In the genomic region with DNA sequence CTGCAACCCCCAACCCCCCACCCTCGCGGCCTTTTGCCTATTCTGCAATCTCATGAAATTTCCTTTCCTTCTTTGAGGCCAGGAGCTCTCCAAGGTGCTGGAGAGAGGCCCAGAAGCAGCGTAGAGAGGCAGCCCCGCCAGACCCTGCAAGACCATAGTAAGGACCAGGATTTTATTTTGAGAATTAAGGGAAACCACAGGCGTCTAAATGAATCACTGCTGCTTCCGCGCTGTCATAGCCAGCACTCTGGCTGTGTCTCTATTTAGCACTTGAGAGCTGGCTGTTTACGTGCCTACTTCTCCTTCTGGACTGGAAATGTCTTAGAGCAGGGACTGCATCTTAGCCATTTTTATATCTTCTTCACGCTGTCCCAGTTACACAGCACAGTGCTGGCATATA, we compare ENCODE assay signal across 12 cellular contexts. TPM values are rescaled to one million over a fixed set of nuclear protein-coding genes. Genes with fewer than 3 reads are reported as not detected.
DNase-seq lines count a peak whose midpoint lies in the region; ATAC-seq and TF ChIP-seq lines count a peak whose summit lies in the region.
"Had no signal": no experiment of that assay in that cellular context is flagged by ENCODE, and none has a peak within 500 bp of the region (broad histone marks: within the 10 kb centered on the region; RNA-seq: fewer than 3 reads in every experiment).

No MANE protein-coding gene starts in this region.

- peaks cover 2 to 4% of the 10 kb centered on the region in 2 experiments; a peak in 3 of 4 replicates for H3K4me1 Mint-ChIP-seq in H9
- H3K4me1 Mint-ChIP-seq in WTC11: no peaks in the 10 kb centered on the region

- no peak overlapping the region for H4K5ac ChIP-seq in H9 (ENCODE audit: insufficient read length, low read depth, low read length)

- H3K9me3 Mint-ChIP-seq in H9 (no peaks in the 10 kb centered on the region), WTC11 (peaks cover 55% of the 10 kb centered on the region)

- H3K4ac ChIP-seq in H9 (ENCODE audit: low read depth, low read length): no peak overlapping the region

- POLR2A ChIA-PET in WTC11 (lab: Charles Lee): interaction anchor here (0.6 kb wide), 2 partner anchors 145 to 176 kb away, joined by 3 to 12 read pairs; no protein-coding TSS in a partner anchor

- H3K36me3 Mint-ChIP-seq in H9 (ENCODE audit: insufficient read depth in 1 of 3, low read depth in 3 of 3): no peaks in the 10 kb centered on the region
- H3K36me3 Mint-ChIP-seq in WTC11: peaks cover 13% of the 10 kb centered on the region

- no peak overlapping the region for H3K23ac ChIP-seq in H9 (ENCODE audit: insufficient read length, low read depth, low read length)

- no peak overlapping the region for H3K4me3 Mint-ChIP-seq in H9
- no peak overlapping the region for H3K4me3 Mint-ChIP-seq in WTC11

- H2BK20ac ChIP-seq in H9 (ENCODE audit: low read depth, low read length, poor library complexity, severe bottlenecking): no peak overlapping the region

- no peaks in the 10 kb centered on the region for H3K27me3 ChIP-seq in H9 (ENCODE audit: insufficient read depth, low read length)
- H3K27me3 ChIP-seq: gastrocnemius medialis had no signal

- no peak overlapping the region for H2BK120ac ChIP-seq in H9 (ENCODE audit: low read depth, low read length, poor library complexity, severe bottlenecking)

- H3K79me1 ChIP-seq in H9 (ENCODE audit: insufficient read depth, low read depth, low read length, poor library complexity, severe bottlenecking): no peaks in the 10 kb centered on the region

- no peaks in the 10 kb centered on the region for H3K23me2 ChIP-seq in H9 (ENCODE audit: insufficient read length, low read depth, low read length, poor library complexity, severe bottlenecking)

- H3K56ac ChIP-seq in H9 (ENCODE audit: insufficient read length, low read depth, low read length): no peak overlapping the region

- H2AK5ac ChIP-seq in H9 (ENCODE audit: insufficient read length, low read length): no peak overlapping the region

- no peak overlapping the region for H2BK12ac ChIP-seq in H9 (ENCODE audit: insufficient read length, low read depth, low read length)

- H3K14ac ChIP-seq in H9 (ENCODE audit: insufficient read depth, low read length): no peak overlapping the region

- H3K27me3 Mint-ChIP-seq in H9 (ENCODE audit: low read depth) (peaks cover 3% of the 10 kb centered on the region), WTC11 (ENCODE audit: low read depth) (no peaks in the 10 kb centered on the region; the same call in none of the 2 replicates)

- no CpG with 5 or more reads among the region's 9 CpGs for WGBS in H9 (ENCODE audit: extremely low coverage, insufficient read length, low lambda C conversion rate)

- TF ChIP-seq CTCF in H9 (conservative IDR thresholded peaks at IDR 0.05) (no peak), WTC11 (IDR thresholded peaks at IDR 0.05) (no peak)

- no peak overlapping the region for H3K9ac ChIP-seq in H9 (ENCODE audit: extremely low read depth, insufficient read length, low read length)

- peak; percentile 36; the same call in 1 of the 2 replicates for ATAC-seq in WTC11
- peak; percentile 27 for ATAC-seq in left colon
- ATAC-seq: gastrocnemius medialis had no signal

- H3K4me1 ChIP-seq in H9 (ENCODE audit: insufficient read depth, low read length): no peaks in the 10 kb centered on the region
- H3K4me1 ChIP-seq: gastrocnemius medialis had no signal

- DNase-seq in Ammon's horn (ENCODE audit: low spot score) (peak; percentile 35), H9 (peak; percentile 71), WTC11 (ENCODE audit: low spot score) (peak; percentile 45), left colon (peak in 1 of 2 donors; percentile 27), NCI-H2196 treated with DMSO at 0.1 percent for 48 hours (lab: John Stamatoyannopoulos, UW; ENCODE audit: unreplicated experiment) (no peak), cerebellar nuclear complex (lab: John Stamatoyannopoulos, UW) (no peak), AML-193 (lab: John Stamatoyannopoulos, UW) (no peak), cardiac septum (ENCODE audit: low spot score) (no peak)
- DNase-seq: gastrocnemius medialis, NCI-H2029 had no signal

- no peak overlapping the region for H4K91ac ChIP-seq in H9 (ENCODE audit: insufficient read length, low read depth, low read length)

- no peak overlapping the region for H3K18ac ChIP-seq in H9 (ENCODE audit: insufficient read length, low read depth, low read length)

- no peak overlapping the region for H2AFZ ChIP-seq in H9 (ENCODE audit: low read length)

- H2BK15ac ChIP-seq in H9 (ENCODE audit: low read depth, low read length): no peak overlapping the region

- CTCF ChIA-PET in WTC11 (lab: Charles Lee): interaction anchor here (0.5 to 2.5 kb wide), 45 partner anchors 9 to 1134 kb away, joined by 3 to 23 read pairs (median 3); a partner anchor contains a TSS

- intact Hi-C loops in left colon (cut with DNase I, micrococcal nuclease) (loop anchor here in 1 of 2 donors (5.0 to 10.0 kb wide), 3 partner anchors 267 to 1109 kb away; no protein-coding TSS in a partner anchor), cardiac septum (cut with DNase I) (loop anchor here (5.0 to 10.0 kb wide), 3 partner anchors 267 to 1112 kb away; no protein-coding TSS in a partner anchor)

- no peak overlapping the region for H3K27ac ChIP-seq in H9 (ENCODE audit: insufficient read length, low read depth, low read length)
- H3K27ac ChIP-seq: gastrocnemius medialis, neutrophil had no signal

- H3K79me2 ChIP-seq in H9 (ENCODE audit: insufficient read depth, low read length): no peaks in the 10 kb centered on the region

- H4K8ac ChIP-seq in H9 (replicated peaks; ENCODE audit: insufficient read length, low read depth, low read length): no peak overlapping the region

- no peak overlapping the region for H3K27ac Mint-ChIP-seq in H9
- H3K27ac Mint-ChIP-seq in WTC11: no peak overlapping the region

- no peaks in the 10 kb centered on the region for H4K20me1 ChIP-seq in H9 (ENCODE audit: control insufficient read depth, insufficient read depth, insufficient read length)

- H3K4me2 ChIP-seq in H9 (ENCODE audit: insufficient read depth, insufficient read length, low read length): no peak overlapping the region

- H3T11ph ChIP-seq in H9 (ENCODE audit: low read length): no peak overlapping the region

- no peak overlapping the region for H2BK5ac ChIP-seq in H9 (ENCODE audit: insufficient read length, low read length)

- H3K9me3 ChIP-seq in H9 (ENCODE audit: control insufficient read depth, low read depth, low read length): no peaks in the 10 kb centered on the region
- H3K9me3 ChIP-seq: gastrocnemius medialis, neutrophil had no signal

TF ChIP-seq in WTC11, 78 proteins besides CTCF, POLR2A, EP300 and RAD21 (continues in another document):
- TF ChIP-seq TEAD4 (CRISPR knock-in tag; IDR thresholded peaks at IDR 0.05) (no peak), ELF4 (CRISPR knock-in tag; IDR thresholded peaks at IDR 0.05; ENCODE audit: low read depth) (no peak), TP53 (CRISPR knock-in tag; IDR thresholded peaks at IDR 0.05) (no peak)
- TF ChIP-seq, protein P1, sequence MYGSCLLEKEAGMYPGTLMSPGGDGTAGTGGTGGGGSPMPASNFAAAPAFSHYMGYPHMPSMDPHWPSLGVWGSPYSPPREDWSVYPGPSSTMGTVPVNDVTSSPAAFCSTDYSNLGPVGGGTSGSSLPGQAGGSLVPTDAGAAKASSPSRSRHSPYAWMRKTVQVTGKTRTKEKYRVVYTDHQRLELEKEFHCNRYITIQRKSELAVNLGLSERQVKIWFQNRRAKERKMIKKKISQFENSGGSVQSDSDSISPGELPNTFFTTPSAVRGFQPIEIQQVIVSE (CRISPR knock-in tag; IDR thresholded peaks at IDR 0.05; ENCODE audit: borderline replicate concordance): no peak
- TF ChIP-seq, protein P2, sequence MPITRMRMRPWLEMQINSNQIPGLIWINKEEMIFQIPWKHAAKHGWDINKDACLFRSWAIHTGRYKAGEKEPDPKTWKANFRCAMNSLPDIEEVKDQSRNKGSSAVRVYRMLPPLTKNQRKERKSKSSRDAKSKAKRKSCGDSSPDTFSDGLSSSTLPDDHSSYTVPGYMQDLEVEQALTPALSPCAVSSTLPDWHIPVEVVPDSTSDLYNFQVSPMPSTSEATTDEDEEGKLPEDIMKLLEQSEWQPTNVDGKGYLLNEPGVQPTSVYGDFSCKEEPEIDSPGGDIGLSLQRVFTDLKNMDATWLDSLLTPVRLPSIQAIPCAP (CRISPR knock-in tag; IDR thresholded peaks at IDR 0.05): no peak
- TF ChIP-seq, protein P3, sequence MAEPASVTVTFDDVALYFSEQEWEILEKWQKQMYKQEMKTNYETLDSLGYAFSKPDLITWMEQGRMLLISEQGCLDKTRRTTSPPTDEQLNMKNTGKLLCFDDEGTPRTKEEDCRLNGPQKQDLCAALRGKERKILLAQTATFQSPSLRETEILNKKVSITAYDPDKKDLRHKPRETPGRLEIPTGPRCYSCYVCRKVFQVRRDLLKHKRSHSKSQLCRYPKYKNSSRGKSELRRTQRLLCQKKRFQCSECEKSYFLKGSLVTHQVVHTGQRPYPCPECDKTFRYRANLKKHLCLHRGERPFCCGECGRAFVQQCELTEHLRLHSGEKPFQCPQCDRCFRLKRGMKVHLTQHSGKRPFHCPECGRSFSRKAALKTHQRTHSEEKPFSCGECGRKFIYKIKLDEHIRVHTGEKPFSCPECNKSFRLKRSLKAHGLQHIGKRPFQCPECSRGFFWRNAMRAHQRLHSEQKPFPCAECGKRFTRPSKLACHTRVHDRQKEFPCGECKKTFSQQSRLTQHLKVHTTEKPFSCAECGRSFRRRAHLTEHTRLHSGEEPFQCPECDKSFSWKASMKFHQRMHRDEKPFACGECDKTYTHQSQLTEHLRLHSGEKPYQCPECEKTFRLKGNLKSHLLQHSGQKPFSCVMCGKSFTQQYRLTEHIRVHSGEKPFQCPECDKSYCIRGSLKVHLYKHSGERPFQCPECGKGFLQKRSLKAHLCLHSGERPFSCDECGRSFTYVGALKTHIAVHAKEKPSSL (CRISPR knock-in tag; conservative IDR thresholded peaks at IDR 0.05): no peak

RNA-seq across cellular contexts. Expression of a gene that starts 37.5 kb away (rescaled TPM):
- not detected in 2 replicates for total RNA-seq in H9 (2021)
- not detected in 3 replicates for total RNA-seq in WTC11 (2021)
- 1 to 10 TPM in 1 of 2 donors, under 1 TPM in 1; 0.58 to 1.1 TPM for total RNA-seq in left colon
- total RNA-seq in cardiac septum: not detected
- total RNA-seq: gastrocnemius medialis; T-helper 2 cell treated with Interferon-gamma antibody and Interleukin-4, amounts not matched to agents 100 ng/mL and 5 ng/mL, for 36 hours had no signal

Comparison
In these comparisons a context has a peak if more than half of its experiments do, and no peak if none do; other contexts are left out.
1. DNase-seq: peak in Ammon's horn (single experiment), H9 (single experiment) and WTC11 (single experiment); none in NCI-H2196 treated with DMSO at 0.1 percent for 48 hours (single experiment), cerebellar nuclear complex (0 of 2), AML-193 (0 of 2) and cardiac septum (single experiment).